ENCODE assay signal across 1 cellular context in the genomic region with DNA sequence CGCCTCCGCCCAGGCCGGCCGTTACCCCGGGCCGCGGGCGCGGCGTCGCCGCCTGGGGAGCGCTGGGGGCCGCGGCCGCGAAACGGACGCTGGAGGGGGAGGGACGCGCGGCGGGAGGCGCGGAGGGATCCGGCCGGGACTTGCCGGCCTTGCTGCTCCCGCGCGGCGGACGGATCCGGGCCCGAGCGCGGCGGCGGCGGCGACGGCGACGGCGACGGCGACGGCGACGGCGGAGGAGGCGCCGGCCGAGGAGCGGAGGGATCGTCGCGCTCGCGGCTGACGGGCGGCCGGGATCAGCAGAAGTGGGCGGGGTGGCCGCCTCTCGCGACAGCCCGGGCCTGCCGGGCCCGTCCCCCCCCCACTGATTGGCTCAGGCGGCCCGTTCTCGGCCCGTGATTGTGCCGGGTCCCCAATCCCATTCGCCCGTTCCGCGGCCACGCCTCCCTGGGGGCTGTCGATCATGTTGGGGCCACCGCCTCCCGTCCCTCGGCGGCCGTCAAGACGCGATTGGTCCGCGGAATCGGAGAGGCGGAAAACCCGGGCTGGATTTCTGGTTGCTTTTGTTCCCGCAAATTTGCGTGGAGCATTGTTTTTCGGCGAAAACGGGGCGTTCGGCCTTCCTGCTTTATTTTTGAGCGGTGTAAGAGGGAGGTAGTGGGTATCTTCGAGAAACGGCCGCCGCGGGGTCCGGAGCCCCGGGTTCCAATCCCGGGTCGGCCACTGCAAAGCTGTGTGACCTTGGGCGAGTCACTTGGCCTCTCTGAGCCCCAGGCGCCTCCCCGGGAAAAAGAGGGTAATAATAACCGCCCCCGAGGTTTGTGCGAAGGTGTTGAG.
TF ChIP-seq lines count a peak whose summit lies in the region.

A gene (minus strand): TSS at position 304 of the 834 bp plus-strand sequence. CDS start 786 bp downstream, outside the sequence.

TF ChIP-seq in SK-N-SH treated with all-trans-retinoic acid at 6 μM for 48 hours, 23 proteins besides CTCF, POLR2A, EP300 and RAD21 (continued from another document):
- TF ChIP-seq, protein P1, sequence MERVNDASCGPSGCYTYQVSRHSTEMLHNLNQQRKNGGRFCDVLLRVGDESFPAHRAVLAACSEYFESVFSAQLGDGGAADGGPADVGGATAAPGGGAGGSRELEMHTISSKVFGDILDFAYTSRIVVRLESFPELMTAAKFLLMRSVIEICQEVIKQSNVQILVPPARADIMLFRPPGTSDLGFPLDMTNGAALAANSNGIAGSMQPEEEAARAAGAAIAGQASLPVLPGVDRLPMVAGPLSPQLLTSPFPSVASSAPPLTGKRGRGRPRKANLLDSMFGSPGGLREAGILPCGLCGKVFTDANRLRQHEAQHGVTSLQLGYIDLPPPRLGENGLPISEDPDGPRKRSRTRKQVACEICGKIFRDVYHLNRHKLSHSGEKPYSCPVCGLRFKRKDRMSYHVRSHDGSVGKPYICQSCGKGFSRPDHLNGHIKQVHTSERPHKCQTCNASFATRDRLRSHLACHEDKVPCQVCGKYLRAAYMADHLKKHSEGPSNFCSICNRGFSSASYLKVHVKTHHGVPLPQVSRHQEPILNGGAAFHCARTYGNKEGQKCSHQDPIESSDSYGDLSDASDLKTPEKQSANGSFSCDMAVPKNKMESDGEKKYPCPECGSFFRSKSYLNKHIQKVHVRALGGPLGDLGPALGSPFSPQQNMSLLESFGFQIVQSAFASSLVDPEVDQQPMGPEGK (CRISPR knock-in tag; IDR thresholded peaks at IDR 0.05; ENCODE audit: borderline replicate concordance): no peak
- TF ChIP-seq ZFP3 (CRISPR knock-in tag; IDR thresholded peaks at IDR 0.05) (0 out of 2 replicates have a peak, but pooled peaks have one; percentile 17), OSR1 (CRISPR knock-in tag; IDR thresholded peaks at IDR 0.05) (0 out of 2 replicates have a peak, but pooled peaks have one; percentile 22), BACH2 (CRISPR knock-in tag; IDR thresholded peaks at IDR 0.05; ENCODE audit: borderline replicate concordance) (no peak), PPARA (CRISPR knock-in tag; IDR thresholded peaks at IDR 0.05; ENCODE audit: borderline replicate concordance) (no peak), ZNF8 (CRISPR knock-in tag; IDR thresholded peaks at IDR 0.05) (no peak), RARB (CRISPR knock-in tag; IDR thresholded peaks at IDR 0.05) (no peak), GLIS3 (CRISPR knock-in tag; IDR thresholded peaks at IDR 0.05) (peak; percentile 92; the same call in 1 of the 2 replicates), ZC3H10 (CRISPR knock-in tag; IDR thresholded peaks at IDR 0.05) (no peak), CSDC2 (CRISPR knock-in tag; IDR thresholded peaks at IDR 0.05) (0 out of 2 replicates have a peak, but pooled peaks have one; percentile 13), TOX (CRISPR knock-in tag; IDR thresholded peaks at IDR 0.05; ENCODE audit: borderline replicate concordance) (no peak)
- TF ChIP-seq, protein P2, sequence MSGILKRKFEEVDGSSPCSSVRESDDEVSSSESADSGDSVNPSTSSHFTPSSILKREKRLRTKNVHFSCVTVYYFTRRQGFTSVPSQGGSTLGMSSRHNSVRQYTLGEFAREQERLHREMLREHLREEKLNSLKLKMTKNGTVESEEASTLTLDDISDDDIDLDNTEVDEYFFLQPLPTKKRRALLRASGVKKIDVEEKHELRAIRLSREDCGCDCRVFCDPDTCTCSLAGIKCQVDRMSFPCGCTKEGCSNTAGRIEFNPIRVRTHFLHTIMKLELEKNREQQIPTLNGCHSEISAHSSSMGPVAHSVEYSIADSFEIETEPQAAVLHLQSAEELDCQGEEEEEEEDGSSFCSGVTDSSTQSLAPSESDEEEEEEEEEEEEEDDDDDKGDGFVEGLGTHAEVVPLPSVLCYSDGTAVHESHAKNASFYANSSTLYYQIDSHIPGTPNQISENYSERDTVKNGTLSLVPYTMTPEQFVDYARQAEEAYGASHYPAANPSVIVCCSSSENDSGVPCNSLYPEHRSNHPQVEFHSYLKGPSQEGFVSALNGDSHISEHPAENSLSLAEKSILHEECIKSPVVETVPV (CRISPR knock-in tag; IDR thresholded peaks at IDR 0.05): peak; percentile 50; the same call in 1 of the 2 replicates
- TF ChIP-seq, protein P3, sequence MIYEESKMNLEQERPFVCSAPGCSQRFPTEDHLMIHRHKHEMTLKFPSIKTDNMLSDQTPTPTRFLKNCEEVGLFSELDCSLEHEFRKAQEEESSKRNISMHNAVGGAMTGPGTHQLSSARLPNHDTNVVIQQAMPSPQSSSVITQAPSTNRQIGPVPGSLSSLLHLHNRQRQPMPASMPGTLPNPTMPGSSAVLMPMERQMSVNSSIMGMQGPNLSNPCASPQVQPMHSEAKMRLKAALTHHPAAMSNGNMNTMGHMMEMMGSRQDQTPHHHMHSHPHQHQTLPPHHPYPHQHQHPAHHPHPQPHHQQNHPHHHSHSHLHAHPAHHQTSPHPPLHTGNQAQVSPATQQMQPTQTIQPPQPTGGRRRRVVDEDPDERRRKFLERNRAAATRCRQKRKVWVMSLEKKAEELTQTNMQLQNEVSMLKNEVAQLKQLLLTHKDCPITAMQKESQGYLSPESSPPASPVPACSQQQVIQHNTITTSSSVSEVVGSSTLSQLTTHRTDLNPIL (CRISPR knock-in tag; IDR thresholded peaks at IDR 0.05; ENCODE audit: low read depth): no peak
